In genomic region chr12:76348079-76348901, GRCh38 we compare ENCODE assay signal across 1 cellular context.
A peak's percentile ranks its signal among the peaks of the same experiment; 100 is the strongest.
TF ChIP-seq lines count a peak whose summit lies in the region.

BBS10 (minus strand) TSS chr12:76348415; CDS start chr12:76348358, 57 bp downstream.

TF ChIP-seq in HEK293, 187 proteins besides CTCF, POLR2A, EP300 and RAD21 (continued from another document):
- peak; percentile 73; the same call in 1 of the 2 replicates for TF ChIP-seq ZNF394 (tag by site-specific recombination; IDR thresholded peaks at IDR 0.05; ENCODE audit: borderline replicate concordance)
- no peak for TF ChIP-seq ZNF169 (tag by site-specific recombination; IDR thresholded peaks at IDR 0.05)
- peak; percentile 26; the same call in 1 of the 2 replicates for TF ChIP-seq PATZ1 (tag by site-specific recombination; IDR thresholded peaks at IDR 0.05)
- peak; percentile 87 for TF ChIP-seq ZBTB8A (tag by site-specific recombination; IDR thresholded peaks at IDR 0.05)
- 0 out of 2 replicates have a peak, but pooled peaks have one; percentile 16 for TF ChIP-seq ZNF18 (tag by site-specific recombination; IDR thresholded peaks at IDR 0.05)
- TF ChIP-seq ZBTB10 (tag by site-specific recombination; IDR thresholded peaks at IDR 0.05) = peak; percentile 65; the same call in 1 of the 2 replicates
- peak; percentile 35; the same call in 1 of the 2 replicates for TF ChIP-seq ZNF121 (tag by site-specific recombination; IDR thresholded peaks at IDR 0.05)
- peak; percentile 89 for TF ChIP-seq ZNF335 (tag by site-specific recombination; conservative IDR thresholded peaks at IDR 0.05)
- TF ChIP-seq ZNF658 (tag by site-specific recombination; IDR thresholded peaks at IDR 0.05) = no peak
- peak; percentile 51; the same call in 1 of the 2 replicates for TF ChIP-seq ZEB2 (tag by site-specific recombination; IDR thresholded peaks at IDR 0.05)
- 0 out of 2 replicates have a peak, but pooled peaks have one; percentile 55 for TF ChIP-seq PBX3 (CRISPR knock-in tag; IDR thresholded peaks at IDR 0.05)
- TF ChIP-seq ZNF529 (tag by site-specific recombination; IDR thresholded peaks at IDR 0.05; ENCODE audit: insufficient replicate concordance) = no peak
- TF ChIP-seq ZBTB17 (tag by site-specific recombination; IDR thresholded peaks at IDR 0.05) = peak; percentile 55
- TF ChIP-seq ZNF558 (tag by site-specific recombination; IDR thresholded peaks at IDR 0.05) = no peak
- peak; percentile 90 for TF ChIP-seq ZXDB (tag by site-specific recombination; IDR thresholded peaks at IDR 0.05)
- TF ChIP-seq SP2 (tag by site-specific recombination; IDR thresholded peaks at IDR 0.05) = peak; percentile 85
- peak; percentile 75; the same call in 1 of the 2 replicates for TF ChIP-seq ZNF449 (tag by site-specific recombination; IDR thresholded peaks at IDR 0.05)
- TF ChIP-seq IKZF3 (tag by site-specific recombination; IDR thresholded peaks at IDR 0.05) = no peak; the same call in 1 of the 2 replicates
- peak; percentile 54; the same call in 1 of the 2 replicates for TF ChIP-seq KLF8 (tag by site-specific recombination; IDR thresholded peaks at IDR 0.05)
- peak; percentile 99 for TF ChIP-seq ZNF580 (tag by site-specific recombination; IDR thresholded peaks at IDR 0.05)
- peak; percentile 58; the same call in 1 of the 2 replicates for TF ChIP-seq GLIS2 (tag by site-specific recombination; IDR thresholded peaks at IDR 0.05)
